Comparison of ENCODE assay signal across 8 cellular contexts in genomic region chr1:24384251-24385090, GRCh38.
DNase-seq lines count a peak whose midpoint lies in the region; ATAC-seq and TF ChIP-seq lines count a peak whose summit lies in the region.

No MANE protein-coding gene starts in this region.

- no peak overlapping the region for H3K27ac ChIP-seq in caudate nucleus (ENCODE audit: low read depth, low read length)

- H3K4me3 ChIP-seq in GM12864 (ENCODE audit: low read depth, low read length): no peak overlapping the region

- DNase-seq in GM12864 (ENCODE audit: low read depth) (peak; percentile 62), activated T-helper 1 cell treated with Interleukin-2 at 50 U/mL for 16 hours (ENCODE audit: low read depth) (peak; percentile 24), kidney glomerular epithelial cell (lab: John Stamatoyannopoulos, UW) (peak; percentile 52), NCI-H774 (lab: John Stamatoyannopoulos, UW) (no peak), caudate nucleus (lab: John Stamatoyannopoulos, UW) (no peak), GOT3 (lab: John Stamatoyannopoulos, UW) (no peak), DMS153 treated with DMSO at 0.1 percent for 48 hours (lab: John Stamatoyannopoulos, UW; ENCODE audit: unreplicated experiment) (no peak)

- ATAC-seq in HG02870 (IDR thresholded peaks at IDR 0.05; ENCODE audit: unreplicated experiment): peak; percentile 67

- no peak for TF ChIP-seq CTCF in GM12864 (IDR thresholded peaks at IDR 0.05; ENCODE audit: low read depth, low read length, missing control alignments)

Comparison
In these comparisons a context has a peak if more than half of its experiments do, and no peak if none do; other contexts are left out.
1. DNase-seq: peak in GM12864 (single experiment), activated T-helper 1 cell treated with Interleukin-2 at 50 U/mL for 16 hours (single experiment) and kidney glomerular epithelial cell (single experiment); none in NCI-H774 (single experiment), caudate nucleus (0 of 61), GOT3 (single experiment) and DMS153 treated with DMSO at 0.1 percent for 48 hours (single experiment).